9 cellular contexts compared by ENCODE assay signal in the genomic region with DNA sequence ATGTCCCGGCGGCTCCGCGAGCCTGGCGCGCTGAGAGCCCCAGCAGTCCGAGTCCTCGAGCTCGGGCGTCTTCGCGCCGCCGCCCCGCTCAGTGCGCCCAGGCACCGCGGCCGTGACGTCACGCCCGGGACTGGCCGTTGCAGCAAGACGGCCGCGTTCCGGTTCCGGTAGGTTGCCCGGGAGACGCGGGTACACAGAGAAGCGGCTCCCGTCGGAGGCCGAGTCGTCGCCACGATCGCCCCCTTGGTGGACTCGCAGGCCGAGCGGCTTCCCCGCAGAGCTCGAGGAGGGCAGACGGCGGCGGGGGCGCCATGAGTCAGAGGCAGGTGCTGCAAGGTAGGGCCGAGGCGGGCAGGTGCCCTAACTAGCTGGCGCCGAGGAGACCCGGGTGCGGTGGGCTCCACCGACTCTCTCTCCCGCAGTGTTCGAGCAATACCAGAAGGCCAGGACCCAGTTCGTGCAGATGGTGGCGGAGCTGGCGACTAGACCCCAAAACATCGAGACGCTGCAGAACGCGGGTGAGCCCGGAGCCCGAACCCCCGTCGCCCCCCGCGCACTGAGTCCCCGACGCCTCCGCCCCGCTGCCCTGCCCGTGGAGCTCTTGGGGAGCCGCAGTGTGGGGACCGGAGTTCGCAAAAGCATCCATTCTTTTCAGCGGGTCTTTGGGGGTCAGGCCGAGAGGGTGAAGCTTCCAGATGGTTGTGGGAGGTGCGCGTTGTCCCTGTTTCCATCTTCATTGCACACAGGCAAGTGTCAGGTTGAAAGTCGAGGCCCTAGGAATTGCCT. TPM values are rescaled to one million over a fixed set of nuclear protein-coding genes. Genes with fewer than 3 reads are reported as not detected.
DNase-seq lines count a peak whose midpoint lies in the region; ATAC-seq and TF ChIP-seq lines count a peak whose summit lies in the region.
"Had no signal": no experiment of that assay in that cellular context is flagged by ENCODE, and none has a peak within 500 bp of the region (broad histone marks: within the 10 kb centered on the region; RNA-seq: fewer than 3 reads in every experiment).

SPAG6 (plus strand) TSS at position 196 of the 786 bp plus-strand sequence; CDS start at position 312, 116 bp downstream.

- peaks cover 52% of the 10 kb centered on the region for H3K27me3 Mint-ChIP-seq in activated CD8-positive, alpha-beta T cell treated with anti-CD3 and anti-CD28 coated beads for 36 hours

- peaks cover 15% of the 10 kb centered on the region for H3K4me1 Mint-ChIP-seq in activated CD8-positive, alpha-beta T cell treated with anti-CD3 and anti-CD28 coated beads for 36 hours (ENCODE audit: low read depth)

- peaks cover 6% of the 10 kb centered on the region for H3K36me3 Mint-ChIP-seq in activated CD8-positive, alpha-beta T cell treated with anti-CD3 and anti-CD28 coated beads for 36 hours (ENCODE audit: low read depth)

- H3K9me3 ChIP-seq in HUES6 (ENCODE audit: control insufficient read depth, insufficient read depth, low read depth, low read length), result no peaks in the 10 kb centered on the region
- no peaks in the 10 kb centered on the region for H3K9me3 ChIP-seq in prostate gland

- H3K27me3 ChIP-seq in HUES6 (ENCODE audit: control insufficient read depth, insufficient read depth, low read length), result peaks cover 89% of the 10 kb centered on the region
- peaks cover 16% of the 10 kb centered on the region for H3K27me3 ChIP-seq in prostate gland (replicated peaks; ENCODE audit: insufficient read depth)

- peak within 1 kb of the TSS; percentile 56 for H3K4me3 Mint-ChIP-seq in activated CD8-positive, alpha-beta T cell treated with anti-CD3 and anti-CD28 coated beads for 36 hours
- H3K4me3 Mint-ChIP-seq: activated T-cell treated with anti-CD3 and anti-CD28 coated beads, Interleukin-2, amount 50 U/mL, for 4 hours had no signal

- WGBS in prostate gland, result 4% methylated on average over 78 of the region's 83 CpGs

- peak; percentile 34 for ATAC-seq in activated CD8-positive, alpha-beta T cell treated with anti-CD3 and anti-CD28 coated beads for 36 hours
- ATAC-seq in GM21515 (IDR thresholded peaks at IDR 0.05; ENCODE audit: unreplicated experiment) (no peak), GM18858 (IDR thresholded peaks at IDR 0.05; ENCODE audit: unreplicated experiment) (no peak)

- H3K4me1 ChIP-seq in HUES6 (ENCODE audit: control insufficient read depth, insufficient read depth, low read length), result peaks cover 11% of the 10 kb centered on the region
- no peaks in the 10 kb centered on the region for H3K4me1 ChIP-seq in prostate gland (replicated peaks)

- H3K27ac ChIP-seq in HUES6 (ENCODE audit: low read depth, low read length) (no peak within 1 kb of the TSS), prostate gland (no peak within 1 kb of the TSS)

- no peak for TF ChIP-seq POLR2A in prostate gland (IDR thresholded peaks at IDR 0.05)

- TF ChIP-seq CTCF in activated CD8-positive, alpha-beta T cell treated with anti-CD3 and anti-CD28 coated beads for 36 hours (IDR thresholded peaks at IDR 0.05), result no peak
- TF ChIP-seq CTCF in prostate gland (IDR thresholded peaks at IDR 0.05), result no peak

- H3K4me3 ChIP-seq in HUES6 (ENCODE audit: low read depth, low read length) (peak within 1 kb of the TSS; percentile 79), prostate gland (peak within 1 kb of the TSS; percentile 9 to 31)

- no peak within 1 kb of the TSS for H3K9ac ChIP-seq in HUES6 (ENCODE audit: low read length)

- POLR2A ChIA-PET in activated CD8-positive, alpha-beta T cell treated with anti-CD3 and anti-CD28 coated beads for 36 hours (lab: Charles Lee), result interaction anchor here (0.8 to 2.7 kb wide), 4 partner anchors 11 to 129 kb away, joined by 3 to 6 read pairs (median 4); no protein-coding TSS in a partner anchor

- intact Hi-C loops in activated CD8-positive, alpha-beta T cell treated with anti-CD3 and anti-CD28 coated beads for 36 hours (cut with micrococcal nuclease), result loop anchor here (10.0 kb wide), 1 partner anchor 639 kb away; no protein-coding TSS in a partner anchor
- intact Hi-C loops in cardiac septum (cut with DNase I) (loop anchor here (5.0 kb wide), 1 partner anchor 82 kb away; no protein-coding TSS in a partner anchor), prostate gland (cut with DNase I) (loop anchor here (10.0 kb wide), 2 partner anchors 89 to 369 kb away; partner anchors contain the start of gene PIP4K2A)

- H3K36me3 ChIP-seq in HUES6 (ENCODE audit: control insufficient read depth, insufficient read depth, low read length) (no peaks in the 10 kb centered on the region), prostate gland (no peaks in the 10 kb centered on the region)

- peaks cover 8% of the 10 kb centered on the region for H3K9me3 Mint-ChIP-seq in activated CD8-positive, alpha-beta T cell treated with anti-CD3 and anti-CD28 coated beads for 36 hours

- CTCF ChIA-PET in activated CD8-positive, alpha-beta T cell treated with anti-CD3 and anti-CD28 coated beads for 36 hours (lab: Charles Lee), result interaction anchor here (0.8 to 0.9 kb wide), 3 partner anchors 22 to 84 kb away, joined by 3 read pairs; no protein-coding TSS in a partner anchor

- DNase-seq in DMS114 treated with DMSO at 0.1 percent for 48 hours (lab: John Stamatoyannopoulos, UW; ENCODE audit: unreplicated experiment) (peak; percentile 23), cardiac septum (ENCODE audit: low spot score) (peak; percentile 87), prostate gland (ENCODE audit: low spot score) (no peak), HK-2 (ENCODE audit: unreplicated experiment) (no peak)
- peak; percentile 73 for DNase-seq in activated CD8-positive, alpha-beta T cell treated with anti-CD3 and anti-CD28 coated beads for 36 hours
- DNase-seq: activated T-cell treated with anti-CD3 and anti-CD28 coated beads, Interleukin-2, amount 50 U/mL, for 4 hours had no signal

- no peak within 1 kb of the TSS for H3K27ac Mint-ChIP-seq in activated CD8-positive, alpha-beta T cell treated with anti-CD3 and anti-CD28 coated beads for 36 hours

RNA-seq across cellular contexts. Expression of gene SPAG6, which starts in this region (rescaled TPM):
- not detected for total RNA-seq in activated CD8-positive, alpha-beta T cell treated with anti-CD3 and anti-CD28 coated beads for 36 hours
- not detected for total RNA-seq in cardiac septum
- 10 to 100 TPM in 1 of 2 donors, 1 to 10 TPM in 1; 5.8 to 20.3 TPM for total RNA-seq in prostate gland
- total RNA-seq: activated T-cell treated with anti-CD3 and anti-CD28 coated beads, Interleukin-2, amount 50 U/mL, for 4 hours had no signal

Comparison
In these comparisons a context has a peak if more than half of its experiments do, and no peak if none do; other contexts are left out.
1. Peak in DNase-seq and ATAC-seq in activated CD8-positive, alpha-beta T cell treated with anti-CD3 and anti-CD28 coated beads for 36 hours; RNA of the gene not detected or under 1 TPM.
2. Peak in DNase-seq in cardiac septum; RNA of the gene not detected or under 1 TPM.